Comparison of ENCODE assay signal across 11 cellular contexts in genomic region chr13:112032186-112032835, GRCh38. TPM values are rescaled to one million over a fixed set of nuclear protein-coding genes. Genes with fewer than 3 reads are reported as not detected.
A peak's percentile ranks its signal among the peaks of the same experiment; 100 is the strongest.
DNase-seq lines count a peak whose midpoint lies in the region; ATAC-seq and TF ChIP-seq lines count a peak whose summit lies in the region.
"Had no signal": no experiment of that assay in that cellular context is flagged by ENCODE, and none has a peak within 500 bp of the region (broad histone marks: within the 10 kb centered on the region; RNA-seq: fewer than 3 reads in every experiment).

No MANE protein-coding gene starts in this region.

- H3K27me3 ChIP-seq in body of pancreas, result no peaks in the 10 kb centered on the region
- no peaks in the 10 kb centered on the region for H3K27me3 ChIP-seq in lung (ENCODE audit: control insufficient read depth, insufficient read depth)

- ATAC-seq in body of pancreas, result peak; percentile 82
- ATAC-seq in lung (ENCODE audit: insufficient read depth, low FRiP score), result peak; percentile 48

- H3K4me1 ChIP-seq in body of pancreas, result peaks cover 8% of the 10 kb centered on the region
- no peaks in the 10 kb centered on the region for H3K4me1 ChIP-seq in lung (ENCODE audit: control insufficient read depth in 2 of 2, insufficient read depth in 2 of 2, low read length in 2 of 2)

- peak; percentile 69 for DNase-seq in Daoy (ENCODE audit: low read depth)
- DNase-seq in NCI-H1105 (lab: John Stamatoyannopoulos, UW), result peak; percentile 60
- DNase-seq in body of pancreas, result peak; percentile 63 to 82 (median 73)
- no peak for DNase-seq in lung (ENCODE audit: low spot score)
- DNase-seq in stimulated activated CD4-positive, alpha-beta T cell treated with anti-CD3 and anti-CD28 coated beads, Interleukin-12 subunit alpha, Interleukin-12 subunit beta, amount 100 ng/mL, for 4 hours, result no peak
- no peak for DNase-seq in activated T-cell treated with anti-CD3 and anti-CD28 coated beads, Interleukin-2, amount 50 U/mL, for 1 hour
- no peak for DNase-seq in activated CD4-positive, alpha-beta T cell treated with anti-CD3 and anti-CD28 coated beads for 1 hour
- no peak for DNase-seq in NCI-H524 (lab: John Stamatoyannopoulos, UW)
- DNase-seq: T-helper 1 cell had no signal

- TF ChIP-seq CTCF in body of pancreas (IDR thresholded peaks at IDR 0.05), result no peak
- no peak for TF ChIP-seq CTCF in lung (IDR thresholded peaks at IDR 0.05; ENCODE audit: control extremely low read depth, extremely low read depth)

- no peaks in the 10 kb centered on the region for H3K36me3 ChIP-seq in body of pancreas (replicated peaks in 1 of 2; ENCODE audit: insufficient read depth in 1 of 2, low read depth in 2 of 2)
- H3K36me3 ChIP-seq in lung (ENCODE audit: control insufficient read depth in 2 of 2, insufficient read depth in 2 of 2, low read length in 2 of 2), result no peaks in the 10 kb centered on the region

- TF ChIP-seq POLR2A in body of pancreas (IDR thresholded peaks at IDR 0.05), result no peak

- H3K4me3 ChIP-seq in body of pancreas (no peak overlapping the region), lung (no peak overlapping the region)

- H3K27ac ChIP-seq in body of pancreas (no peak overlapping the region), lung (ENCODE audit: low read depth in 1 of 2, low read length in 1 of 2) (no peak overlapping the region)

- H3K9me3 ChIP-seq in body of pancreas (no peaks in the 10 kb centered on the region), lung (ENCODE audit: control insufficient read depth in 2 of 2, insufficient read depth in 1 of 2, low read length in 1 of 2) (peaks cover 0 to 5% of the 10 kb centered on the region in 2 donors)

- intact Hi-C loops in body of pancreas (cut with DNase I), result no loop called here

- WGBS in body of pancreas, 2 donors, result 52 to 56% methylated on average over 15 to 16 of the region's 16 CpGs
- 75% methylated on average over 16 of the region's 16 CpGs for WGBS in lung, 2 donors

RNA-seq across cellular contexts. Expression of gene SOX1, which starts 34.6 kb away (rescaled TPM):
- 0.18 and 0.57 TPM in 2 replicates for total RNA-seq in Daoy (2014; rRNA removed; shearing (Covaris generic))
- total RNA-seq in body of pancreas, result not detected
- total RNA-seq in lung, result under 1 TPM in 1 of 2 donors, not detected in 1; 0.09 TPM
- not detected for polyA plus RNA-seq in lung
- total RNA-seq: pulmonary artery endothelial cell had no signal
- polyA plus RNA-seq: keratinocyte had no signal

Comparison
In these comparisons a context has a peak if more than half of its experiments do, and no peak if none do; other contexts are left out.
1. DNase-seq: peak in Daoy (single experiment), NCI-H1105 (single experiment) and body of pancreas (4 of 4); none in lung (single experiment), stimulated activated CD4-positive, alpha-beta T cell treated with anti-CD3 and anti-CD28 coated beads, Interleukin-12 subunit alpha, Interleukin-12 subunit beta, amount 100 ng/mL, for 4 hours (single experiment), activated T-cell treated with anti-CD3 and anti-CD28 coated beads, Interleukin-2, amount 50 U/mL, for 1 hour (single experiment), activated CD4-positive, alpha-beta T cell treated with anti-CD3 and anti-CD28 coated beads for 1 hour (single experiment) and NCI-H524 (0 of 2).